ENCODE assay signal across 20 cellular contexts in genomic region chr4:89256203-89256800, GRCh38. TPM values are rescaled to one million over a fixed set of nuclear protein-coding genes. Genes with fewer than 3 reads are reported as not detected.
DNase-seq lines count a peak whose midpoint lies in the region; ATAC-seq and TF ChIP-seq lines count a peak whose summit lies in the region.
"Had no signal": no experiment of that assay in that cellular context is flagged by ENCODE, and none has a peak within 500 bp of the region (broad histone marks: within the 10 kb centered on the region; RNA-seq: fewer than 3 reads in every experiment).

No MANE protein-coding gene starts in this region.

- H3K27me3 Mint-ChIP-seq in activated naive CD8-positive, alpha-beta T cell = no peaks in the 10 kb centered on the region
- no peaks in the 10 kb centered on the region for H3K27me3 Mint-ChIP-seq in activated naive CD8-positive, alpha-beta T cell treated with anti-CD3 and anti-CD28 coated beads for 36 hours
- H3K27me3 Mint-ChIP-seq in activated CD8-positive, alpha-beta T cell treated with anti-CD3 and anti-CD28 coated beads for 36 hours = no peaks in the 10 kb centered on the region
- no peaks in the 10 kb centered on the region for H3K27me3 Mint-ChIP-seq in natural killer cell (ENCODE audit: low read depth in 2 of 2)
- no peaks in the 10 kb centered on the region for H3K27me3 Mint-ChIP-seq in stimulated activated memory B cell treated with anti-CD40 and anti-IgM and Interleukin-4, amounts not matched to agents 10 μg/mL and 1 μg/mL and 100 μg/mL, for 72 hours
- H3K27me3 Mint-ChIP-seq in MCF 10A (ENCODE audit: insufficient read depth, unreplicated experiment) = no peaks in the 10 kb centered on the region
- H3K27me3 Mint-ChIP-seq: progenitor cell of endocrine pancreas had no signal

- no peaks in the 10 kb centered on the region for H3K9me3 Mint-ChIP-seq in activated naive CD8-positive, alpha-beta T cell (ENCODE audit: low read depth)
- H3K9me3 Mint-ChIP-seq in activated naive CD8-positive, alpha-beta T cell treated with anti-CD3 and anti-CD28 coated beads for 36 hours = peaks cover 2% of the 10 kb centered on the region
- H3K9me3 Mint-ChIP-seq in activated CD8-positive, alpha-beta T cell treated with anti-CD3 and anti-CD28 coated beads for 36 hours = peaks cover 3% of the 10 kb centered on the region
- peaks cover 0 to 2% of the 10 kb centered on the region in 2 donors for H3K9me3 Mint-ChIP-seq in natural killer cell
- no peaks in the 10 kb centered on the region for H3K9me3 Mint-ChIP-seq in stimulated activated memory B cell treated with anti-CD40 and anti-IgM and Interleukin-4, amounts not matched to agents 10 μg/mL and 1 μg/mL and 100 μg/mL, for 72 hours
- H3K9me3 Mint-ChIP-seq in MCF 10A (ENCODE audit: unreplicated experiment) = no peaks in the 10 kb centered on the region
- H3K9me3 Mint-ChIP-seq: naive B cell had no signal

- H3K27ac Mint-ChIP-seq in activated naive CD8-positive, alpha-beta T cell = peak overlapping the region; percentile 84
- H3K27ac Mint-ChIP-seq in activated naive CD8-positive, alpha-beta T cell treated with anti-CD3 and anti-CD28 coated beads for 36 hours = no peak overlapping the region
- peak overlapping the region; percentile 67 for H3K27ac Mint-ChIP-seq in activated CD8-positive, alpha-beta T cell treated with anti-CD3 and anti-CD28 coated beads for 36 hours
- peak overlapping the region; percentile 74 to 83 for H3K27ac Mint-ChIP-seq in natural killer cell
- H3K27ac Mint-ChIP-seq in stimulated activated memory B cell treated with anti-CD40 and anti-IgM and Interleukin-4, amounts not matched to agents 10 μg/mL and 1 μg/mL and 100 μg/mL, for 72 hours = no peak overlapping the region
- no peak overlapping the region for H3K27ac Mint-ChIP-seq in MCF 10A (ENCODE audit: low read depth, unreplicated experiment)
- H3K27ac Mint-ChIP-seq: endodermal cell, progenitor cell of endocrine pancreas had no signal

- BruUV-seq in MCF 10A (replicated peaks; lab: Mats Ljungman, UMichigan) = no TSS peak

- DNase-seq in activated naive CD8-positive, alpha-beta T cell treated with anti-CD3 and anti-CD28 coated beads for 36 hours = no peak
- peak; percentile 54 for DNase-seq in NCI-H146 (lab: John Stamatoyannopoulos, UW)
- DNase-seq in activated CD8-positive, alpha-beta T cell treated with anti-CD3 and anti-CD28 coated beads for 36 hours = no peak
- no peak for DNase-seq in natural killer cell
- no peak for DNase-seq in NCI-H2196 treated with DMSO at 0.1 percent for 48 hours (lab: John Stamatoyannopoulos, UW; ENCODE audit: unreplicated experiment)
- no peak for DNase-seq in MCF 10A (ENCODE audit: unreplicated experiment)
- DNase-seq: activated effector memory CD4-positive, alpha-beta T cell treated with anti-CD3 and anti-CD28 coated beads, Interleukin-2, amount 50 U/mL, for 16 hours; Caco-2; endodermal cell; H7; head of caudate nucleus; MG63; naive B cell; NCI-H1930; NCI-H774; stimulated activated CD4-positive, alpha-beta T cell treated with anti-CD3 and anti-CD28 coated beads, Interleukin-4, amount 100 ng/mL, for 1 hour had no signal

- CTCF ChIA-PET in activated CD8-positive, alpha-beta T cell treated with anti-CD3 and anti-CD28 coated beads for 36 hours (lab: Charles Lee) = interaction anchor here (0.9 to 3.3 kb wide), 13 partner anchors 10 to 179 kb away, joined by 3 to 28 read pairs (median 5); partner anchors contain the start of gene GPRIN3
- CTCF ChIA-PET in MCF 10A (lab: Yijun Ruan, JAX) = interaction anchor here (0.6 to 1.5 kb wide), 7 partner anchors 9 to 198 kb away, joined by 3 to 5 read pairs (median 4); no protein-coding TSS in a partner anchor

- ATAC-seq in activated CD8-positive, alpha-beta T cell treated with anti-CD3 and anti-CD28 coated beads for 36 hours = no peak
- peak in 1 of 3 donors; percentile 22 for ATAC-seq in natural killer cell
- no peak for ATAC-seq in stimulated activated memory B cell treated with anti-CD40 and anti-IgM and Interleukin-4, amounts not matched to agents 10 μg/mL and 1 μg/mL and 100 μg/mL, for 72 hours

- intact Hi-C loops in activated CD8-positive, alpha-beta T cell treated with anti-CD3 and anti-CD28 coated beads for 36 hours (cut with micrococcal nuclease) = loop anchor here (5.0 kb wide), 1 partner anchor 36 kb away; no protein-coding TSS in a partner anchor
- intact Hi-C loops in natural killer cell (cut with micrococcal nuclease) (loop anchor here (10.0 kb wide), 1 partner anchor 178 kb away; no protein-coding TSS in a partner anchor), MCF 10A (cut with micrococcal nuclease) (no loop called here)

- no peak for TF ChIP-seq CTCF in activated CD8-positive, alpha-beta T cell treated with anti-CD3 and anti-CD28 coated beads for 36 hours (IDR thresholded peaks at IDR 0.05)
- TF ChIP-seq CTCF in natural killer cell (IDR thresholded peaks at IDR 0.05) (no peak), MCF 10A (IDR thresholded peaks at IDR 0.05; ENCODE audit: unreplicated experiment) (no peak)

- POLR2A ChIA-PET in activated CD8-positive, alpha-beta T cell treated with anti-CD3 and anti-CD28 coated beads for 36 hours (lab: Charles Lee) = interaction anchor here (1.0 to 1.9 kb wide), 4 partner anchors 8 to 42 kb away, joined by 3 to 5 read pairs (median 3); no protein-coding TSS in a partner anchor
- POLR2A ChIA-PET in MCF 10A (lab: Yijun Ruan, JAX) = no interaction called here

- H3K4me1 Mint-ChIP-seq in activated naive CD8-positive, alpha-beta T cell (ENCODE audit: low read depth) = peaks cover 70% of the 10 kb centered on the region
- H3K4me1 Mint-ChIP-seq in activated naive CD8-positive, alpha-beta T cell treated with anti-CD3 and anti-CD28 coated beads for 36 hours = peaks cover 37% of the 10 kb centered on the region
- peaks cover 74% of the 10 kb centered on the region for H3K4me1 Mint-ChIP-seq in activated CD8-positive, alpha-beta T cell treated with anti-CD3 and anti-CD28 coated beads for 36 hours (ENCODE audit: low read depth)
- peaks cover 67 to 79% of the 10 kb centered on the region in 2 donors for H3K4me1 Mint-ChIP-seq in natural killer cell
- peaks cover 5% of the 10 kb centered on the region for H3K4me1 Mint-ChIP-seq in stimulated activated memory B cell treated with anti-CD40 and anti-IgM and Interleukin-4, amounts not matched to agents 10 μg/mL and 1 μg/mL and 100 μg/mL, for 72 hours
- H3K4me1 Mint-ChIP-seq in MCF 10A (ENCODE audit: insufficient read depth, unreplicated experiment) = no peaks in the 10 kb centered on the region

- no peaks in the 10 kb centered on the region for H3K36me3 Mint-ChIP-seq in activated naive CD8-positive, alpha-beta T cell
- peaks cover 3% of the 10 kb centered on the region for H3K36me3 Mint-ChIP-seq in activated naive CD8-positive, alpha-beta T cell treated with anti-CD3 and anti-CD28 coated beads for 36 hours
- peaks cover 8% of the 10 kb centered on the region for H3K36me3 Mint-ChIP-seq in activated CD8-positive, alpha-beta T cell treated with anti-CD3 and anti-CD28 coated beads for 36 hours (ENCODE audit: low read depth)
- H3K36me3 Mint-ChIP-seq in natural killer cell = no peaks in the 10 kb centered on the region
- no peaks in the 10 kb centered on the region for H3K36me3 Mint-ChIP-seq in stimulated activated memory B cell treated with anti-CD40 and anti-IgM and Interleukin-4, amounts not matched to agents 10 μg/mL and 1 μg/mL and 100 μg/mL, for 72 hours
- H3K36me3 Mint-ChIP-seq in MCF 10A (ENCODE audit: insufficient read depth, unreplicated experiment) = no peaks in the 10 kb centered on the region
- H3K36me3 Mint-ChIP-seq: naive B cell had no signal

- no peak overlapping the region for H3K4me3 Mint-ChIP-seq in activated naive CD8-positive, alpha-beta T cell
- no peak overlapping the region for H3K4me3 Mint-ChIP-seq in activated naive CD8-positive, alpha-beta T cell treated with anti-CD3 and anti-CD28 coated beads for 36 hours
- no peak overlapping the region for H3K4me3 Mint-ChIP-seq in activated CD8-positive, alpha-beta T cell treated with anti-CD3 and anti-CD28 coated beads for 36 hours
- H3K4me3 Mint-ChIP-seq in natural killer cell (no peak overlapping the region), MCF 10A (ENCODE audit: unreplicated experiment) (no peak overlapping the region)
- no peak overlapping the region for H3K4me3 Mint-ChIP-seq in stimulated activated memory B cell treated with anti-CD40 and anti-IgM and Interleukin-4, amounts not matched to agents 10 μg/mL and 1 μg/mL and 100 μg/mL, for 72 hours
- H3K4me3 Mint-ChIP-seq: endodermal cell, naive B cell had no signal

RNA-seq across cellular contexts. Expression of gene GPRIN3, which starts 51.3 kb away (rescaled TPM):
- total RNA-seq in activated naive CD8-positive, alpha-beta T cell treated with anti-CD3 and anti-CD28 coated beads for 36 hours = 1 to 10 TPM; 9.2 to 9.4 TPM
- total RNA-seq in activated CD8-positive, alpha-beta T cell treated with anti-CD3 and anti-CD28 coated beads for 36 hours = 10 to 100 TPM; 10.6 to 11.8 TPM
- 10 to 100 TPM; 48.3 to 50.7 (median 48.5) TPM for total RNA-seq in natural killer cell
- not detected in 2 replicates for total RNA-seq in MCF 10A (2022)
- total RNA-seq: RPMI7951 had no signal

Comparison
In these comparisons a context has a peak if more than half of its experiments do, and no peak if none do; other contexts are left out.
1. H3K27ac Mint-ChIP-seq: peak in activated naive CD8-positive, alpha-beta T cell (single experiment), activated CD8-positive, alpha-beta T cell treated with anti-CD3 and anti-CD28 coated beads for 36 hours (single experiment) and natural killer cell (2 of 2); none in activated naive CD8-positive, alpha-beta T cell treated with anti-CD3 and anti-CD28 coated beads for 36 hours (single experiment), stimulated activated memory B cell treated with anti-CD40 and anti-IgM and Interleukin-4, amounts not matched to agents 10 μg/mL and 1 μg/mL and 100 μg/mL, for 72 hours (single experiment) and MCF 10A (single experiment).